Comparison of ENCODE assay signal across 1 cellular context in the genomic region with DNA sequence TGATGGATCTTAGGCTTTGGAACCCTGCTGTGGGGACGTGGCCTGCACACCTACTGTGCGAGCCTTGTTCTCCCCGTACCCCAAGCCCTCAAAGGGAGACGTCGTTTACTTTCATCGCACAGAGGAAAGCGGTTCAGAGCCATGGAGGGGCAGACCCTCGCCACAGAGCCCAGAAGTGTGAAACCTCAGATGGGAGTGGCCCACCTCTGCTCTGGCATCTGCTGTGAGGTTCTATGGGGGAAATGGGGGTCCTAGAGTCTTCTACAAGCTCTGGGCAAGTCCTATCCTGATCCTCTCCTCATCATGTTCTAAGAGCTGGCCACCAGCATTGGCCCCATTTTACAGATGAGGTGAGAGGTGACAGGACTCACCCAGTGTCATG.
TF ChIP-seq lines count a peak whose summit lies in the region.

No MANE protein-coding gene starts in this region.

TF ChIP-seq in WTC11, 78 proteins besides CTCF, POLR2A, EP300 and RAD21 (continued from another document):
- TF ChIP-seq, protein P1, sequence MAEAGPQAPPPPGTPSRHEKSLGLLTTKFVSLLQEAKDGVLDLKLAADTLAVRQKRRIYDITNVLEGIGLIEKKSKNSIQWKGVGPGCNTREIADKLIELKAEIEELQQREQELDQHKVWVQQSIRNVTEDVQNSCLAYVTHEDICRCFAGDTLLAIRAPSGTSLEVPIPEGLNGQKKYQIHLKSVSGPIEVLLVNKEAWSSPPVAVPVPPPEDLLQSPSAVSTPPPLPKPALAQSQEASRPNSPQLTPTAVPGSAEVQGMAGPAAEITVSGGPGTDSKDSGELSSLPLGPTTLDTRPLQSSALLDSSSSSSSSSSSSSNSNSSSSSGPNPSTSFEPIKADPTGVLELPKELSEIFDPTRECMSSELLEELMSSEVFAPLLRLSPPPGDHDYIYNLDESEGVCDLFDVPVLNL (CRISPR knock-in tag; IDR thresholded peaks at IDR 0.05; ENCODE audit: borderline replicate concordance, low read depth), result no peak
- no peak for TF ChIP-seq EMX1 (CRISPR knock-in tag; IDR thresholded peaks at IDR 0.05)
